In genomic region chr10:49174261-49174925, GRCh38 we compare ENCODE assay signal across 22 cellular contexts. TPM values are rescaled to one million over a fixed set of nuclear protein-coding genes. Genes with fewer than 3 reads are reported as not detected.
DNase-seq lines count a peak whose midpoint lies in the region; ATAC-seq, FAIRE-seq and TF ChIP-seq lines count a peak whose summit lies in the region.
"Had no signal": no experiment of that assay in that cellular context is flagged by ENCODE, and none has a peak within 500 bp of the region (broad histone marks: within the 10 kb centered on the region; RNA-seq: fewer than 3 reads in every experiment).

No MANE protein-coding gene starts in this region.

- H3K27me3 Mint-ChIP-seq in activated CD8-positive, alpha-beta memory T cell treated with anti-CD3 and anti-CD28 coated beads, Interleukin-2, amount 10 ng/mL, durations not matched to agents 7 days and 5 days: no peaks in the 10 kb centered on the region
- H3K27me3 Mint-ChIP-seq in activated B cell treated with CpG ODN at 0.5 μM for 24 hours (no peaks in the 10 kb centered on the region), mesothelial cell of epicardium (ENCODE audit: low read depth) (peaks cover 1% of the 10 kb centered on the region)
- H3K27me3 Mint-ChIP-seq in stimulated activated memory B cell treated with anti-CD40 and anti-IgM and Interleukin-4, amounts not matched to agents 10 μg/mL and 1 μg/mL and 100 μg/mL, for 72 hours: no peaks in the 10 kb centered on the region
- H3K27me3 Mint-ChIP-seq: CD4-positive, alpha-beta T cell had no signal

- H3K4me3 Mint-ChIP-seq in activated CD8-positive, alpha-beta memory T cell treated with anti-CD3 and anti-CD28 coated beads, Interleukin-2, amount 10 ng/mL, durations not matched to agents 7 days and 5 days: no peak overlapping the region
- H3K4me3 Mint-ChIP-seq in activated B cell treated with CpG ODN at 0.5 μM for 24 hours (peak overlapping the region; percentile 69), mesothelial cell of epicardium (no peak overlapping the region)
- H3K4me3 Mint-ChIP-seq in stimulated activated memory B cell treated with anti-CD40 and anti-IgM and Interleukin-4, amounts not matched to agents 10 μg/mL and 1 μg/mL and 100 μg/mL, for 72 hours: no peak overlapping the region
- H3K4me3 Mint-ChIP-seq: CD4-positive, alpha-beta T cell had no signal

- WGBS in small intestine, 3 donors: 52 to 75% (median 63%) methylated on average over 15 of the region's 15 CpGs

- no peak for TF ChIP-seq CTCF in activated B cell treated with CpG ODN at 0.5 μM for 24 hours (IDR thresholded peaks at IDR 0.05)
- no peak for TF ChIP-seq CTCF in mesothelial cell of epicardium (IDR thresholded peaks at IDR 0.05; ENCODE audit: unreplicated experiment)

- intact Hi-C loops in activated B cell treated with CpG ODN at 0.5 μM for 24 hours (cut with micrococcal nuclease): no loop called here

- no peak for DNase-seq in activated CD8-positive, alpha-beta memory T cell treated with anti-CD3 and anti-CD28 coated beads, Interleukin-2, amount 10 ng/mL, durations not matched to agents 7 days and 5 days
- DNase-seq in activated CD8-positive, alpha-beta memory T cell treated with anti-CD3 and anti-CD28 coated beads, Interleukin-2, amount 50 U/mL, for 4 hours: no peak
- DNase-seq in activated B cell treated with CpG ODN at 0.5 μM for 24 hours: no peak
- DNase-seq in islet precursor cell: peak; percentile 50
- no peak for DNase-seq in small intestine
- no peak for DNase-seq in mesothelial cell of epicardium (ENCODE audit: low spot score in 2 of 2, unreplicated experiment in 2 of 2)
- DNase-seq: activated CD4-positive, alpha-beta T cell treated with anti-CD3 and anti-CD28 coated beads for 48 hours; CD4-positive, alpha-beta T cell; DMS79; immature natural killer cell; lower lobe of right lung; naive thymus-derived CD4-positive, alpha-beta T cell; NCI-H1417 treated with DMSO at 0.1 percent for 48 hours; NCI-H69; PC-3 had no signal

- ATAC-seq in activated CD8-positive, alpha-beta memory T cell treated with anti-CD3 and anti-CD28 coated beads, Interleukin-2, amount 10 ng/mL, durations not matched to agents 7 days and 5 days: no peak
- ATAC-seq in activated B cell treated with CpG ODN at 0.5 μM for 24 hours (ENCODE audit: low read depth): peak; percentile 43
- ATAC-seq in stimulated activated memory B cell treated with anti-CD40 and anti-IgM and Interleukin-4, amounts not matched to agents 10 μg/mL and 1 μg/mL and 100 μg/mL, for 72 hours: peak; percentile 68
- ATAC-seq in GM21717 (IDR thresholded peaks at IDR 0.05; ENCODE audit: unreplicated experiment): no peak
- ATAC-seq: lower lobe of right lung; naive thymus-derived CD4-positive, alpha-beta T cell; PC-3 had no signal

- POLR2A ChIA-PET in activated B cell treated with CpG ODN at 0.5 μM for 24 hours (lab: Charles Lee): interaction anchor here (1.9 kb wide), 1 partner anchor 16 kb away, joined by 4 read pairs; no protein-coding TSS in a partner anchor

- FAIRE-seq in small intestine (lab: Jason Lieb, UNC): no peak
- FAIRE-seq: bronchial epithelial cell had no signal

- no peaks in the 10 kb centered on the region for H3K9me3 ChIP-seq in small intestine (ENCODE audit: control insufficient read depth, low read depth)
- H3K9me3 ChIP-seq: lower lobe of right lung had no signal

- H3K36me3 Mint-ChIP-seq in activated CD8-positive, alpha-beta memory T cell treated with anti-CD3 and anti-CD28 coated beads, Interleukin-2, amount 10 ng/mL, durations not matched to agents 7 days and 5 days: peaks cover 9% of the 10 kb centered on the region
- H3K36me3 Mint-ChIP-seq in activated B cell treated with CpG ODN at 0.5 μM for 24 hours (ENCODE audit: low read depth) (no peaks in the 10 kb centered on the region), mesothelial cell of epicardium (no peaks in the 10 kb centered on the region)
- peaks cover 19% of the 10 kb centered on the region for H3K36me3 Mint-ChIP-seq in stimulated activated memory B cell treated with anti-CD40 and anti-IgM and Interleukin-4, amounts not matched to agents 10 μg/mL and 1 μg/mL and 100 μg/mL, for 72 hours

- H3K27me3 ChIP-seq in small intestine (ENCODE audit: control insufficient read depth in 2 of 2, insufficient read depth in 2 of 2, low read length in 2 of 2): no peaks in the 10 kb centered on the region

- H3K27ac ChIP-seq in small intestine (ENCODE audit: low read depth in 1 of 2, low read length in 1 of 2): no peak overlapping the region
- H3K27ac ChIP-seq: lower lobe of right lung had no signal

- H3K4me1 Mint-ChIP-seq in activated CD8-positive, alpha-beta memory T cell treated with anti-CD3 and anti-CD28 coated beads, Interleukin-2, amount 10 ng/mL, durations not matched to agents 7 days and 5 days: peaks cover 65% of the 10 kb centered on the region
- H3K4me1 Mint-ChIP-seq in activated B cell treated with CpG ODN at 0.5 μM for 24 hours (peaks cover 78% of the 10 kb centered on the region), mesothelial cell of epicardium (peaks cover 7% of the 10 kb centered on the region)
- peaks cover 100% of the 10 kb centered on the region for H3K4me1 Mint-ChIP-seq in stimulated activated memory B cell treated with anti-CD40 and anti-IgM and Interleukin-4, amounts not matched to agents 10 μg/mL and 1 μg/mL and 100 μg/mL, for 72 hours

- no peak overlapping the region for H3K4me3 ChIP-seq in small intestine (ENCODE audit: low read depth in 1 of 2, low read length in 2 of 2)
- H3K4me3 ChIP-seq: lower lobe of right lung had no signal

- no peaks in the 10 kb centered on the region for H3K36me3 ChIP-seq in small intestine (ENCODE audit: control insufficient read depth in 2 of 2, insufficient read depth in 2 of 2, low read length in 2 of 2)
- H3K36me3 ChIP-seq: lower lobe of right lung had no signal

- H3K9me3 Mint-ChIP-seq in activated CD8-positive, alpha-beta memory T cell treated with anti-CD3 and anti-CD28 coated beads, Interleukin-2, amount 10 ng/mL, durations not matched to agents 7 days and 5 days (ENCODE audit: low read depth): no peaks in the 10 kb centered on the region
- H3K9me3 Mint-ChIP-seq in activated B cell treated with CpG ODN at 0.5 μM for 24 hours (no peaks in the 10 kb centered on the region), mesothelial cell of epicardium (no peaks in the 10 kb centered on the region)
- H3K9me3 Mint-ChIP-seq in stimulated activated memory B cell treated with anti-CD40 and anti-IgM and Interleukin-4, amounts not matched to agents 10 μg/mL and 1 μg/mL and 100 μg/mL, for 72 hours: no peaks in the 10 kb centered on the region
- H3K9me3 Mint-ChIP-seq: CD4-positive, alpha-beta T cell; naive thymus-derived CD4-positive, alpha-beta T cell had no signal

- peaks cover 0 to 4% of the 10 kb centered on the region in 2 donors for H3K4me1 ChIP-seq in small intestine (ENCODE audit: control insufficient read depth in 2 of 2, insufficient read depth in 1 of 2, low read depth in 1 of 2, low read length in 1 of 2)

- peak overlapping the region; percentile 56 for H3K27ac Mint-ChIP-seq in activated CD8-positive, alpha-beta memory T cell treated with anti-CD3 and anti-CD28 coated beads, Interleukin-2, amount 10 ng/mL, durations not matched to agents 7 days and 5 days
- H3K27ac Mint-ChIP-seq in activated B cell treated with CpG ODN at 0.5 μM for 24 hours: peak overlapping the region; percentile 72
- peak overlapping the region; percentile 99 for H3K27ac Mint-ChIP-seq in stimulated activated memory B cell treated with anti-CD40 and anti-IgM and Interleukin-4, amounts not matched to agents 10 μg/mL and 1 μg/mL and 100 μg/mL, for 72 hours
- H3K27ac Mint-ChIP-seq in mesothelial cell of epicardium: no peak overlapping the region
- H3K27ac Mint-ChIP-seq: CD4-positive, alpha-beta T cell; progenitor cell of endocrine pancreas had no signal

- CTCF ChIA-PET in activated CD8-positive, alpha-beta memory T cell treated with anti-CD3 and anti-CD28 coated beads, Interleukin-2, amount 10 ng/mL, durations not matched to agents 7 days and 5 days (lab: Charles Lee): interaction anchor here (1.1 to 2.0 kb wide), 3 partner anchors 10 to 518 kb away, joined by 3 to 5 read pairs (median 4); no protein-coding TSS in a partner anchor
- CTCF ChIA-PET in activated B cell treated with CpG ODN at 0.5 μM for 24 hours (lab: Charles Lee): interaction anchor here (1.6 kb wide), 1 partner anchor 10 kb away, joined by 4 read pairs; no protein-coding TSS in a partner anchor

RNA-seq across cellular contexts. Expression of gene TMEM273, which starts 13.8 kb away (rescaled TPM):
- total RNA-seq in activated CD8-positive, alpha-beta memory T cell treated with anti-CD3 and anti-CD28 coated beads, Interleukin-2, amount 10 ng/mL, durations not matched to agents 7 days and 5 days: 10 to 100 TPM; 44.9 to 72.0 TPM
- total RNA-seq in activated B cell treated with CpG ODN at 0.5 μM for 24 hours (6.7 and 8.5 TPM in 2 replicates), mesothelial cell of epicardium (not detected in 3 replicates)
- 10 to 100 TPM in 1 of 3 donors, 1 to 10 TPM in 2; 1.8 to 19.9 (median 3.0) TPM for polyA plus RNA-seq in small intestine
- total RNA-seq: bronchial epithelial cell, HT-29, PC-3, progenitor cell of endocrine pancreas, SK-MEL-5 had no signal

RNA-seq across cellular contexts. Expression of gene FAM170B, which starts 40.6 kb away (rescaled TPM):
- not detected for total RNA-seq in activated CD8-positive, alpha-beta memory T cell treated with anti-CD3 and anti-CD28 coated beads, Interleukin-2, amount 10 ng/mL, durations not matched to agents 7 days and 5 days
- not detected in 2 replicates for total RNA-seq in activated B cell treated with CpG ODN at 0.5 μM for 24 hours
- polyA plus RNA-seq in small intestine: not detected
- not detected in 3 replicates for total RNA-seq in mesothelial cell of epicardium
- total RNA-seq: bronchial epithelial cell; CD4-positive, alpha-beta T cell; esophagus mucosa; HT-29; lower lobe of right lung; PC-3; progenitor cell of endocrine pancreas; SK-MEL-5 had no signal
- polyA plus RNA-seq: immature natural killer cell; naive thymus-derived CD4-positive, alpha-beta T cell had no signal

RNA-seq across cellular contexts. Expression of gene VSTM4, which starts 59.1 kb away (rescaled TPM):
- total RNA-seq in activated CD8-positive, alpha-beta memory T cell treated with anti-CD3 and anti-CD28 coated beads, Interleukin-2, amount 10 ng/mL, durations not matched to agents 7 days and 5 days: under 1 TPM in 1 of 2 experiments, not detected in 1; 0.16 TPM
- total RNA-seq in activated B cell treated with CpG ODN at 0.5 μM for 24 hours (not detected in 2 replicates), mesothelial cell of epicardium (3.5 to 4.1 TPM (median 3.7 TPM) in 3 replicates)
- 1 to 10 TPM in 1 of 3 donors, under 1 TPM in 1, not detected in 1; 0.81 to 2.4 TPM for polyA plus RNA-seq in small intestine
- total RNA-seq: HT-29, PC-3, SK-MEL-5 had no signal
- polyA plus RNA-seq: naive thymus-derived CD4-positive, alpha-beta T cell had no signal

Comparison
In these comparisons a context has a peak if more than half of its experiments do, and no peak if none do; other contexts are left out.
1. ATAC-seq: peak in activated B cell treated with CpG ODN at 0.5 μM for 24 hours (single experiment) and stimulated activated memory B cell treated with anti-CD40 and anti-IgM and Interleukin-4, amounts not matched to agents 10 μg/mL and 1 μg/mL and 100 μg/mL, for 72 hours (single experiment); none in activated CD8-positive, alpha-beta memory T cell treated with anti-CD3 and anti-CD28 coated beads, Interleukin-2, amount 10 ng/mL, durations not matched to agents 7 days and 5 days (single experiment) and GM21717 (single experiment).